Comparison of ENCODE assay signal across 1 cellular context in genomic region chr1:155976062-155976912, GRCh38.
TF ChIP-seq lines count a peak whose summit lies in the region.

No MANE protein-coding gene starts in this region.

TF ChIP-seq in GM12878, 131 proteins besides CTCF, POLR2A, EP300 and RAD21:
- peak; percentile 43; the same call in 1 of the 2 replicates for TF ChIP-seq CHD2 (IDR thresholded peaks at IDR 0.05; ENCODE audit: borderline replicate concordance, low read depth, low read length)
- no peak for TF ChIP-seq NR2C1 (IDR thresholded peaks at IDR 0.05)
- no peak for TF ChIP-seq ZNF217 (IDR thresholded peaks at IDR 0.05)
- no peak for TF ChIP-seq MAX (IDR thresholded peaks at IDR 0.05; ENCODE audit: low read depth, low read length)
- TF ChIP-seq IKZF2 (IDR thresholded peaks at IDR 0.05): peak; percentile 55; a peak in 3 of 4 replicates
- TF ChIP-seq BMI1 (IDR thresholded peaks at IDR 0.05; ENCODE audit: borderline replicate concordance): no peak
- TF ChIP-seq STAT3 (IDR thresholded peaks at IDR 0.05; ENCODE audit: low read depth, low read length): no peak
- no peak for TF ChIP-seq BCL11A (IDR thresholded peaks at IDR 0.05; ENCODE audit: low read depth, low read length)
- no peak for TF ChIP-seq NKRF (conservative IDR thresholded peaks at IDR 0.05)
- no peak for TF ChIP-seq SUPT20H (IDR thresholded peaks at IDR 0.05; ENCODE audit: borderline replicate concordance, control insufficient read depth, low read depth, low read length)
- peak; percentile 76; the same call in 1 of the 2 replicates for TF ChIP-seq NR2F1 (conservative IDR thresholded peaks at IDR 0.05)
- TF ChIP-seq BRCA1 (IDR thresholded peaks at IDR 0.05; ENCODE audit: low read depth, low read length): no peak
- 0 out of 2 replicates have a peak, but pooled peaks have one; percentile 23 for TF ChIP-seq SIN3A (IDR thresholded peaks at IDR 0.05; ENCODE audit: low read depth, low read length)
- TF ChIP-seq TARDBP (IDR thresholded peaks at IDR 0.05; ENCODE audit: borderline replicate concordance): no peak
- TF ChIP-seq HDAC6 (IDR thresholded peaks at IDR 0.05; ENCODE audit: unreplicated experiment): no peak
- TF ChIP-seq USF1 (IDR thresholded peaks at IDR 0.05; ENCODE audit: borderline replicate concordance, extremely low read length, insufficient read depth, low read depth, low read length): no peak
- 0 out of 2 replicates have a peak, but pooled peaks have one; percentile 17 for TF ChIP-seq TCF3 (IDR thresholded peaks at IDR 0.05; ENCODE audit: borderline replicate concordance, insufficient read depth, low read depth, low read length)
- no peak for TF ChIP-seq BCL3 (IDR thresholded peaks at IDR 0.05; ENCODE audit: borderline replicate concordance, insufficient read depth, low read depth, low read length, poor library complexity, severe bottlenecking)
- 0 out of 2 replicates have a peak, but pooled peaks have one; percentile 10 for TF ChIP-seq YY1 (IDR thresholded peaks at IDR 0.05; ENCODE audit: low read depth, low read length)
- no peak for TF ChIP-seq MXI1 (IDR thresholded peaks at IDR 0.05; ENCODE audit: low read depth, low read length)
- TF ChIP-seq SPI1 (IDR thresholded peaks at IDR 0.05; ENCODE audit: borderline replicate concordance, insufficient read depth, low read depth, low read length): no peak
- TF ChIP-seq ZNF592 (IDR thresholded peaks at IDR 0.05): no peak
- TF ChIP-seq ZBED1 (IDR thresholded peaks at IDR 0.05; ENCODE audit: borderline replicate concordance): 0 out of 2 replicates have a peak, but pooled peaks have one; percentile 22
- TF ChIP-seq TCF12 (IDR thresholded peaks at IDR 0.05; ENCODE audit: low read depth, low read length): 0 out of 2 replicates have a peak, but pooled peaks have one; percentile 38
- no peak for TF ChIP-seq KDM1A (IDR thresholded peaks at IDR 0.05; ENCODE audit: borderline replicate concordance)
- TF ChIP-seq ATF3 (IDR thresholded peaks at IDR 0.05; ENCODE audit: borderline replicate concordance, extremely low read depth, low read depth, low read length): no peak
- peak; percentile 59 for TF ChIP-seq MLLT1 (IDR thresholded peaks at IDR 0.05)
- TF ChIP-seq IKZF1 (conservative IDR thresholded peaks at IDR 0.05): peak; percentile 60; the same call in 1 of the 2 replicates
- TF ChIP-seq SMARCA5 (IDR thresholded peaks at IDR 0.05): no peak
- peak; percentile 34 to 73; a peak in 3 of 4 replicates for TF ChIP-seq SRF (IDR thresholded peaks at IDR 0.05; ENCODE audit: low read depth in 2 of 2, low read length in 2 of 2)
- TF ChIP-seq ATF7 (IDR thresholded peaks at IDR 0.05; ENCODE audit: low read depth): 0 out of 2 replicates have a peak, but pooled peaks have one; percentile 19
- TF ChIP-seq CEBPZ (IDR thresholded peaks at IDR 0.05; ENCODE audit: low read depth, low read length): no peak
- TF ChIP-seq CBX3 (IDR thresholded peaks at IDR 0.05; ENCODE audit: borderline replicate concordance, low read depth): no peak
- TF ChIP-seq ESRRA (IDR thresholded peaks at IDR 0.05; ENCODE audit: low read length): no peak
- peak; percentile 62; the same call in 1 of the 2 replicates for TF ChIP-seq EED (IDR thresholded peaks at IDR 0.05; ENCODE audit: low read depth)
- 0 out of 2 replicates have a peak, but pooled peaks have one; percentile 31 for TF ChIP-seq IRF4 (IDR thresholded peaks at IDR 0.05; ENCODE audit: low read depth, low read length)
- 0 out of 2 replicates have a peak, but pooled peaks have one; percentile 22 for TF ChIP-seq PAX5 (IDR thresholded peaks at IDR 0.05; ENCODE audit: borderline replicate concordance, low read depth, low read length)
- TF ChIP-seq RUNX3 (IDR thresholded peaks at IDR 0.05; ENCODE audit: low read length): no peak
- no peak for TF ChIP-seq CREB1 (IDR thresholded peaks at IDR 0.05; ENCODE audit: low read depth)
- TF ChIP-seq ZNF384 (IDR thresholded peaks at IDR 0.05; ENCODE audit: borderline replicate concordance, low read depth, low read length): peak; percentile 39; the same call in 1 of the 2 replicates
- TF ChIP-seq ETV6 (conservative IDR thresholded peaks at IDR 0.05 in 1 of 2, IDR thresholded peaks at IDR 0.05 in 1 of 2; ENCODE audit: borderline replicate concordance in 1 of 2, low read depth in 1 of 2): peak in 1 of 2 experiments; percentile 25; a peak in 1 of 4 replicates
- peak; percentile 77 for TF ChIP-seq TBL1XR1 (IDR thresholded peaks at IDR 0.05; ENCODE audit: low read depth, low read length)
- TF ChIP-seq MEF2A (IDR thresholded peaks at IDR 0.05; ENCODE audit: insufficient read depth, low read depth, low read length): no peak
- no peak for TF ChIP-seq NFXL1 (IDR thresholded peaks at IDR 0.05; ENCODE audit: borderline replicate concordance)
- TF ChIP-seq IRF5 (IDR thresholded peaks at IDR 0.05; ENCODE audit: borderline replicate concordance): no peak
- TF ChIP-seq POLR2AphosphoS5 (IDR thresholded peaks at IDR 0.05; ENCODE audit: low read length): peak; percentile 23; the same call in 1 of the 2 replicates
